In the genomic region with DNA sequence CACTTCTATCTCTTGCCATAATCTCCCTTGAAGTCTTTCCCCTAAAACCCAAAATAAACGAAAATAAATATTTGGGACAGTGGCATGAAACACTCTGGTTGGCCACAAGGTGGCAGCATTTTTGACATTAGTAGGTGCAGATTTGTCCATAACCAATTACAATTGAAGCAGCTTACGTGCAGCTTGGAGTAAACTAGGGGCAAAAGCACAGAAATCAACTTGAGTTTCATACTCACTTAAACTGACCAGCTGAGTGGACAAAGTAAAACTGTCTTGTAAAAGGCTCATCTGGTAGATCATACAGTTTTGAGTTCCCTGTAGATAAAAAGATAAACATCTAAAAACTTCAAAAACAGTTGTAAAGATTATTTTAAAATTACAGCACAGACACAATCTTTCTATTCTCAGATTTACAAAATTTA, we compare ENCODE assay signal across 8 cellular contexts. TPM values are rescaled to one million over a fixed set of nuclear protein-coding genes. Genes with fewer than 3 reads are reported as not detected.
DNase-seq lines count a peak whose midpoint lies in the region; ATAC-seq and TF ChIP-seq lines count a peak whose summit lies in the region.

No MANE protein-coding gene starts in this region.

- H3K4me3 Mint-ChIP-seq in chondrocyte (ENCODE audit: unreplicated experiment) = no peak overlapping the region

- H3K9ac ChIP-seq in liver (ENCODE audit: low read depth in 1 of 2, low read length in 2 of 2) = no peak overlapping the region

- no peaks in the 10 kb centered on the region for H3K4me1 Mint-ChIP-seq in chondrocyte (ENCODE audit: low read depth)

- no peak for ATAC-seq in HG03196 (IDR thresholded peaks at IDR 0.05; ENCODE audit: unreplicated experiment)

- DNase-seq in GM10266 (ENCODE audit: extremely low spot score) = peak; percentile 70
- DNase-seq in NCI-H146 (lab: John Stamatoyannopoulos, UW) = peak; percentile 53
- DNase-seq in T-helper 22 cell (ENCODE audit: low read depth) = peak; percentile 13
- no peak for DNase-seq in chondrocyte (ENCODE audit: low spot score)
- peak; percentile 9 for DNase-seq in stimulated activated naive CD4-positive, alpha-beta T cell treated with Interleukin-2 at 50 U/mL for 16 hours (lab: John Stamatoyannopoulos, UW)

- H3K36me3 Mint-ChIP-seq in chondrocyte (ENCODE audit: low read depth) = peaks cover 28% of the 10 kb centered on the region

- H3K27ac ChIP-seq in 22Rv1 (no peak overlapping the region), liver (ENCODE audit: low read depth in 1 of 2, low read length in 2 of 2) (no peak overlapping the region)

- H3K27me3 ChIP-seq in liver (ENCODE audit: control insufficient read depth in 4 of 4, insufficient read depth in 4 of 4, low read length in 3 of 4) = no peaks in the 10 kb centered on the region

- no peaks in the 10 kb centered on the region for H3K9me3 ChIP-seq in liver (ENCODE audit: control insufficient read depth in 4 of 4, low read length in 3 of 4)

- H3K4me3 ChIP-seq in liver (ENCODE audit: low read depth in 1 of 3, low read length in 3 of 3) = no peak overlapping the region

- peak; percentile 87 for TF ChIP-seq CTCF in 22Rv1 (IDR thresholded peaks at IDR 0.05)
- peak; percentile 68 for TF ChIP-seq CTCF in GM10266 (IDR thresholded peaks at IDR 0.05; ENCODE audit: control insufficient read depth, insufficient read depth, low read depth, missing control alignments)
- TF ChIP-seq CTCF in chondrocyte (IDR thresholded peaks at IDR 0.05) = peak; percentile 93
- peak; percentile 84 for TF ChIP-seq CTCF in liver (IDR thresholded peaks at IDR 0.05; ENCODE audit: low read depth, low read length, missing input control)

- no peaks in the 10 kb centered on the region for H3K27me3 Mint-ChIP-seq in chondrocyte (ENCODE audit: low read depth)

- WGBS in liver = 6% methylated on average over 2 of the region's 2 CpGs

- no peaks in the 10 kb centered on the region for H3K4me1 ChIP-seq in liver (ENCODE audit: control insufficient read depth in 4 of 4, insufficient read depth in 4 of 4, low read length in 3 of 4)

- peaks cover 11 to 36% (median 30%) of the 10 kb centered on the region in 4 donors for H3K36me3 ChIP-seq in liver (ENCODE audit: control insufficient read depth in 4 of 4, insufficient read depth in 3 of 4, low read depth in 1 of 4, low read length in 3 of 4)

- peak; percentile 81 to 85 for TF ChIP-seq RAD21 in liver (IDR thresholded peaks at IDR 0.05)

- H3K27ac Mint-ChIP-seq in chondrocyte (ENCODE audit: unreplicated experiment) = peak overlapping the region; percentile 32

- no peaks in the 10 kb centered on the region for H3K9me3 Mint-ChIP-seq in chondrocyte (ENCODE audit: low read depth)

TF ChIP-seq in liver, 16 proteins besides CTCF, POLR2A, EP300 and RAD21:
- no peak for TF ChIP-seq NR2F2 (IDR thresholded peaks at IDR 0.05)
- TF ChIP-seq, protein P1, sequence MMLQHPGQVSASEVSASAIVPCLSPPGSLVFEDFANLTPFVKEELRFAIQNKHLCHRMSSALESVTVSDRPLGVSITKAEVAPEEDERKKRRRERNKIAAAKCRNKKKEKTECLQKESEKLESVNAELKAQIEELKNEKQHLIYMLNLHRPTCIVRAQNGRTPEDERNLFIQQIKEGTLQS (IDR thresholded peaks at IDR 0.05) = no peak
- TF ChIP-seq SP1 (IDR thresholded peaks at IDR 0.05) = no peak
- TF ChIP-seq JUND (IDR thresholded peaks at IDR 0.05) = no peak
- TF ChIP-seq RXRA (IDR thresholded peaks at IDR 0.05) = no peak
- TF ChIP-seq, protein P2, sequence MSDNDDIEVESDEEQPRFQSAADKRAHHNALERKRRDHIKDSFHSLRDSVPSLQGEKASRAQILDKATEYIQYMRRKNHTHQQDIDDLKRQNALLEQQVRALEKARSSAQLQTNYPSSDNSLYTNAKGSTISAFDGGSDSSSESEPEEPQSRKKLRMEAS (IDR thresholded peaks at IDR 0.05) = no peak
- TF ChIP-seq, protein P3, sequence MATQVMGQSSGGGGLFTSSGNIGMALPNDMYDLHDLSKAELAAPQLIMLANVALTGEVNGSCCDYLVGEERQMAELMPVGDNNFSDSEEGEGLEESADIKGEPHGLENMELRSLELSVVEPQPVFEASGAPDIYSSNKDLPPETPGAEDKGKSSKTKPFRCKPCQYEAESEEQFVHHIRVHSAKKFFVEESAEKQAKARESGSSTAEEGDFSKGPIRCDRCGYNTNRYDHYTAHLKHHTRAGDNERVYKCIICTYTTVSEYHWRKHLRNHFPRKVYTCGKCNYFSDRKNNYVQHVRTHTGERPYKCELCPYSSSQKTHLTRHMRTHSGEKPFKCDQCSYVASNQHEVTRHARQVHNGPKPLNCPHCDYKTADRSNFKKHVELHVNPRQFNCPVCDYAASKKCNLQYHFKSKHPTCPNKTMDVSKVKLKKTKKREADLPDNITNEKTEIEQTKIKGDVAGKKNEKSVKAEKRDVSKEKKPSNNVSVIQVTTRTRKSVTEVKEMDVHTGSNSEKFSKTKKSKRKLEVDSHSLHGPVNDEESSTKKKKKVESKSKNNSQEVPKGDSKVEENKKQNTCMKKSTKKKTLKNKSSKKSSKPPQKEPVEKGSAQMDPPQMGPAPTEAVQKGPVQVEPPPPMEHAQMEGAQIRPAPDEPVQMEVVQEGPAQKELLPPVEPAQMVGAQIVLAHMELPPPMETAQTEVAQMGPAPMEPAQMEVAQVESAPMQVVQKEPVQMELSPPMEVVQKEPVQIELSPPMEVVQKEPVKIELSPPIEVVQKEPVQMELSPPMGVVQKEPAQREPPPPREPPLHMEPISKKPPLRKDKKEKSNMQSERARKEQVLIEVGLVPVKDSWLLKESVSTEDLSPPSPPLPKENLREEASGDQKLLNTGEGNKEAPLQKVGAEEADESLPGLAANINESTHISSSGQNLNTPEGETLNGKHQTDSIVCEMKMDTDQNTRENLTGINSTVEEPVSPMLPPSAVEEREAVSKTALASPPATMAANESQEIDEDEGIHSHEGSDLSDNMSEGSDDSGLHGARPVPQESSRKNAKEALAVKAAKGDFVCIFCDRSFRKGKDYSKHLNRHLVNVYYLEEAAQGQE (IDR thresholded peaks at IDR 0.05) = no peak
- no peak for TF ChIP-seq EGR1 (IDR thresholded peaks at IDR 0.05; ENCODE audit: low read depth in 2 of 2)
- no peak for TF ChIP-seq FOXA1 (IDR thresholded peaks at IDR 0.05)
- no peak for TF ChIP-seq YY1 (IDR thresholded peaks at IDR 0.05)

RNA-seq across cellular contexts. Expression of a gene that starts 18.8 kb away (rescaled TPM):
- 108 to 119 TPM (median 111 TPM) in 3 replicates for total RNA-seq in chondrocyte
- total RNA-seq in liver = 10 to 100 TPM; 25.4 to 25.8 TPM
- 10 to 100 TPM; 46.7 to 90.8 TPM for polyA plus RNA-seq in liver
